In genomic region chr4:121791481-121791880, GRCh38 we compare ENCODE assay signal across 19 cellular contexts. TPM values are rescaled to one million over a fixed set of nuclear protein-coding genes. Genes with fewer than 3 reads are reported as not detected.
DNase-seq lines count a peak whose midpoint lies in the region; ATAC-seq and TF ChIP-seq lines count a peak whose summit lies in the region.
"Had no signal": no experiment of that assay in that cellular context is flagged by ENCODE, and none has a peak within 500 bp of the region (broad histone marks: within the 10 kb centered on the region; RNA-seq: fewer than 3 reads in every experiment).

No MANE protein-coding gene starts in this region.

- DNase-seq in EH (ENCODE audit: low read depth) (peak; percentile 89), PC-3 (peak; percentile 12), brain microvascular endothelial cell (peak; percentile 79), osteoblast (ENCODE audit: insufficient read length, low spot score, missing footprints) (peak; percentile 35), PC-9 (no peak), GM19240 (ENCODE audit: insufficient read length, low spot score) (no peak)
- no peak for DNase-seq in CD8-positive, alpha-beta T cell
- no peak for DNase-seq in stimulated activated CD4-positive, alpha-beta T cell treated with anti-CD3 and anti-CD28 coated beads, Interleukin-4, amount 100 ng/mL, for 4 hours
- DNase-seq: activated naive CD8-positive, alpha-beta T cell treated with anti-CD3 and anti-CD28 coated beads, Interleukin-2, amount 10 ng/mL, durations not matched to agents 7 days and 5 days; caudate nucleus; H9; left lung; NCI-H1694; NCI-H446 treated with DMSO at 0.1 percent for 48 hours; SW 1271 had no signal

- no peaks in the 10 kb centered on the region for H3K27me3 ChIP-seq in PC-3 (ENCODE audit: low read length)
- no peaks in the 10 kb centered on the region for H3K27me3 ChIP-seq in brain microvascular endothelial cell (replicated peaks)
- H3K27me3 ChIP-seq in osteoblast (ENCODE audit: insufficient read depth, low read length): no peaks in the 10 kb centered on the region
- no peaks in the 10 kb centered on the region for H3K27me3 ChIP-seq in PC-9 (ENCODE audit: insufficient read depth, low read depth)
- H3K27me3 ChIP-seq in CD8-positive, alpha-beta T cell (ENCODE audit: insufficient read depth, low read length): no peaks in the 10 kb centered on the region
- H3K27me3 ChIP-seq: left lung had no signal

- TF ChIP-seq CTCF in PC-3 (conservative IDR thresholded peaks at IDR 0.05; ENCODE audit: low read depth, low read length): no peak
- TF ChIP-seq CTCF in brain microvascular endothelial cell (IDR thresholded peaks at IDR 0.05; ENCODE audit: low read depth, low read length, missing control alignments): no peak
- no peak for TF ChIP-seq CTCF in osteoblast (IDR thresholded peaks at IDR 0.05; ENCODE audit: extremely low read depth, low read depth, low read length)
- TF ChIP-seq CTCF in PC-9 (conservative IDR thresholded peaks at IDR 0.05): no peak
- TF ChIP-seq CTCF in CD8-positive, alpha-beta T cell (IDR thresholded peaks at IDR 0.05): no peak

- H3K9me2 ChIP-seq in PC-3 (replicated peaks; ENCODE audit: low read length) (no peaks in the 10 kb centered on the region), PC-9 (ENCODE audit: insufficient read depth) (no peaks in the 10 kb centered on the region)

- POLR2A ChIA-PET in PC-3 (lab: Charles Lee; ENCODE audit: unreplicated experiment) (no interaction called here), PC-9 (lab: Charles Lee; ENCODE audit: unreplicated experiment) (no interaction called here)
- POLR2A ChIA-PET in CD8-positive, alpha-beta T cell (lab: Charles Lee): no interaction called here

- H3K4me1 ChIP-seq in PC-3 (ENCODE audit: insufficient read depth, low read length): peaks cover 25% of the 10 kb centered on the region
- H3K4me1 ChIP-seq in osteoblast (ENCODE audit: insufficient read depth, low read length): peaks cover 51% of the 10 kb centered on the region
- H3K4me1 ChIP-seq in PC-9 (replicated peaks; ENCODE audit: insufficient read depth): peaks cover 15% of the 10 kb centered on the region
- no peaks in the 10 kb centered on the region for H3K4me1 ChIP-seq in CD8-positive, alpha-beta T cell (ENCODE audit: insufficient read depth, low read length)
- H3K4me1 ChIP-seq: left lung, suprapubic skin had no signal

- no peak for ATAC-seq in PC-3
- ATAC-seq in CD8-positive, alpha-beta T cell: no peak
- ATAC-seq: left lung had no signal

- H3K4me1 Mint-ChIP-seq in CD8-positive, alpha-beta T cell (ENCODE audit: low read depth): peaks cover 3% of the 10 kb centered on the region

- H3K27ac Mint-ChIP-seq in CD8-positive, alpha-beta T cell: no peak overlapping the region
- H3K27ac Mint-ChIP-seq: activated naive CD8-positive, alpha-beta T cell treated with anti-CD3 and anti-CD28 coated beads, Interleukin-2, amount 10 ng/mL, durations not matched to agents 7 days and 5 days; H9; IgD-negative memory B cell had no signal

- H3K27ac ChIP-seq in PC-3 (ENCODE audit: low read length): no peak overlapping the region
- peak overlapping the region; percentile 73 for H3K27ac ChIP-seq in brain microvascular endothelial cell
- peak overlapping the region; percentile 88 for H3K27ac ChIP-seq in osteoblast (ENCODE audit: low read depth, low read length)
- no peak overlapping the region for H3K27ac ChIP-seq in PC-9
- no peak overlapping the region for H3K27ac ChIP-seq in CD8-positive, alpha-beta T cell (ENCODE audit: low read depth, low read length)
- H3K27ac ChIP-seq: left lung, suprapubic skin had no signal

- H4K20me1 ChIP-seq in PC-3 (ENCODE audit: low read length) (no peaks in the 10 kb centered on the region), osteoblast (ENCODE audit: insufficient read depth, low read length) (no peaks in the 10 kb centered on the region), PC-9 (ENCODE audit: insufficient read depth) (no peaks in the 10 kb centered on the region)

- H3K4me3 ChIP-seq in PC-3 (ENCODE audit: low read length) (no peak overlapping the region), brain microvascular endothelial cell (ENCODE audit: low read depth, low read length) (no peak overlapping the region), osteoblast (ENCODE audit: insufficient read depth, low read length) (no peak overlapping the region), PC-9 (no peak overlapping the region)
- no peak overlapping the region for H3K4me3 ChIP-seq in CD8-positive, alpha-beta T cell (ENCODE audit: low read depth, low read length)
- H3K4me3 ChIP-seq: left lung, suprapubic skin had no signal

- BruUV-seq in PC-3 (replicated peaks; lab: Mats Ljungman, UMichigan): no TSS peak
- no TSS peak for BruUV-seq in PC-9 (replicated peaks; lab: Mats Ljungman, UMichigan)

- intact Hi-C loops in PC-3 (cut with micrococcal nuclease) (no loop called here), PC-9 (cut with micrococcal nuclease; ENCODE audit: unreplicated experiment) (no loop called here)
- intact Hi-C loops in CD8-positive, alpha-beta T cell (cut with DNase I, micrococcal nuclease): no loop called here

- no peaks in the 10 kb centered on the region for H3K36me3 Mint-ChIP-seq in CD8-positive, alpha-beta T cell
- H3K36me3 Mint-ChIP-seq: activated naive CD8-positive, alpha-beta T cell treated with anti-CD3 and anti-CD28 coated beads, Interleukin-2, amount 10 ng/mL, durations not matched to agents 7 days and 5 days had no signal

- no peaks in the 10 kb centered on the region for H3K36me3 ChIP-seq in PC-3 (ENCODE audit: low read depth, low read length)
- no peaks in the 10 kb centered on the region for H3K36me3 ChIP-seq in brain microvascular endothelial cell (replicated peaks)
- no peaks in the 10 kb centered on the region for H3K36me3 ChIP-seq in osteoblast (ENCODE audit: insufficient read depth, low read length)
- no peaks in the 10 kb centered on the region for H3K36me3 ChIP-seq in PC-9 (ENCODE audit: low read depth)
- no peaks in the 10 kb centered on the region for H3K36me3 ChIP-seq in CD8-positive, alpha-beta T cell (ENCODE audit: insufficient read depth, low read length)
- H3K36me3 ChIP-seq: left lung, suprapubic skin had no signal

- H3K27me3 Mint-ChIP-seq in CD8-positive, alpha-beta T cell (ENCODE audit: low read depth): peaks cover 15% of the 10 kb centered on the region

- no peaks in the 10 kb centered on the region for H3K9me3 Mint-ChIP-seq in CD8-positive, alpha-beta T cell
- H3K9me3 Mint-ChIP-seq: activated naive CD8-positive, alpha-beta T cell treated with anti-CD3 and anti-CD28 coated beads, Interleukin-2, amount 10 ng/mL, durations not matched to agents 7 days and 5 days; H9; IgD-negative memory B cell had no signal

- no peak overlapping the region for H3K9ac ChIP-seq in PC-3 (ENCODE audit: low read length)

- H3K79me2 ChIP-seq in PC-3 (ENCODE audit: low read length) (no peaks in the 10 kb centered on the region), osteoblast (ENCODE audit: insufficient read depth, low read length) (no peaks in the 10 kb centered on the region), PC-9 (ENCODE audit: low read depth) (no peaks in the 10 kb centered on the region)

- no peak overlapping the region for H2AFZ ChIP-seq in PC-3 (ENCODE audit: low read length)
- no peak overlapping the region for H2AFZ ChIP-seq in osteoblast (ENCODE audit: low read length)
- no peak overlapping the region for H2AFZ ChIP-seq in PC-9

- no peak overlapping the region for H3K4me2 ChIP-seq in PC-3 (ENCODE audit: low read length)
- peak overlapping the region; percentile 56 for H3K4me2 ChIP-seq in osteoblast (ENCODE audit: insufficient read depth, low read length)
- no peak overlapping the region for H3K4me2 ChIP-seq in PC-9

- H3K9me3 ChIP-seq in PC-3 (ENCODE audit: low read length): no peaks in the 10 kb centered on the region
- no peaks in the 10 kb centered on the region for H3K9me3 ChIP-seq in osteoblast (ENCODE audit: low read depth, low read length)
- no peaks in the 10 kb centered on the region for H3K9me3 ChIP-seq in PC-9 (ENCODE audit: insufficient read depth, low read depth)
- no peaks in the 10 kb centered on the region for H3K9me3 ChIP-seq in CD8-positive, alpha-beta T cell (ENCODE audit: low read length)
- H3K9me3 ChIP-seq: Caco-2, left lung, suprapubic skin had no signal

- in situ Hi-C loops in brain microvascular endothelial cell (cut with HindIII; ENCODE audit: low pct_ligation_motif_present, low sequenced_read_pairs): no loop called here

- no peak overlapping the region for H3K4me3 Mint-ChIP-seq in CD8-positive, alpha-beta T cell
- H3K4me3 Mint-ChIP-seq: activated naive CD8-positive, alpha-beta T cell treated with anti-CD3 and anti-CD28 coated beads, Interleukin-2, amount 10 ng/mL, durations not matched to agents 7 days and 5 days; H9; IgD-negative memory B cell had no signal

- CTCF ChIA-PET in PC-3 (lab: Charles Lee) (no interaction called here), PC-9 (lab: Charles Lee) (no interaction called here)
- CTCF ChIA-PET in CD8-positive, alpha-beta T cell (lab: Charles Lee): no interaction called here

- H3F3A ChIP-seq in PC-3 (ENCODE audit: low read length, unreplicated experiment): peaks cover 3% of the 10 kb centered on the region
- H3F3A ChIP-seq in PC-9 (ENCODE audit: insufficient read depth, low read depth): no peaks in the 10 kb centered on the region

RNA-seq across cellular contexts. Expression of gene EXOSC9, which starts 9.6 kb away (rescaled TPM):
- total RNA-seq in PC-3 (2014; rRNA removed): 19.0 and 23.4 TPM in 2 replicates
- 30.8 and 31.2 TPM in 2 replicates for total RNA-seq in osteoblast
- total RNA-seq in PC-9 (2021): 23.0 and 29.9 TPM in 2 replicates
- total RNA-seq in CD8-positive, alpha-beta T cell: 10 to 100 TPM; 76.9 to 80.5 TPM

RNA-seq across cellular contexts. Expression of gene SMIM43, which starts 26.5 kb away (rescaled TPM):
- not detected in 2 replicates for total RNA-seq in PC-3 (2014; rRNA removed)
- 0.72 and 1.8 TPM in 2 replicates for total RNA-seq in osteoblast
- total RNA-seq in PC-9 (2021): not detected in 2 replicates
- under 1 TPM; 0.30 to 0.42 TPM for total RNA-seq in CD8-positive, alpha-beta T cell
- total RNA-seq: activated naive CD8-positive, alpha-beta T cell treated with anti-CD3 and anti-CD28 coated beads, Interleukin-2, amount 10 ng/mL, durations not matched to agents 7 days and 5 days; Caco-2; mononuclear cell; suprapubic skin had no signal

RNA-seq across cellular contexts. Expression of gene CCNA2, which starts 32.2 kb away (rescaled TPM):
- total RNA-seq in PC-3 (2014; rRNA removed) (59.1 and 78.0 TPM in 2 replicates), osteoblast (8.0 and 8.7 TPM in 2 replicates), PC-9 (2021) (61.9 and 70.7 TPM in 2 replicates)
- under 1 TPM; 0.22 to 0.43 TPM for total RNA-seq in CD8-positive, alpha-beta T cell

Comparison
In these comparisons a context has a peak if more than half of its experiments do, and no peak if none do; other contexts are left out.
1. DNase-seq: peak in EH (single experiment), PC-3 (single experiment), brain microvascular endothelial cell (single experiment) and osteoblast (single experiment); none in PC-9 (0 of 2), GM19240 (single experiment), CD8-positive, alpha-beta T cell (0 of 7) and stimulated activated CD4-positive, alpha-beta T cell treated with anti-CD3 and anti-CD28 coated beads, Interleukin-4, amount 100 ng/mL, for 4 hours (0 of 2).
2. H3K27ac ChIP-seq: peak in brain microvascular endothelial cell (single experiment) and osteoblast (single experiment); none in PC-3 (single experiment), PC-9 (single experiment) and CD8-positive, alpha-beta T cell (single experiment).